ENCODE assay signal across 17 cellular contexts in the genomic region with DNA sequence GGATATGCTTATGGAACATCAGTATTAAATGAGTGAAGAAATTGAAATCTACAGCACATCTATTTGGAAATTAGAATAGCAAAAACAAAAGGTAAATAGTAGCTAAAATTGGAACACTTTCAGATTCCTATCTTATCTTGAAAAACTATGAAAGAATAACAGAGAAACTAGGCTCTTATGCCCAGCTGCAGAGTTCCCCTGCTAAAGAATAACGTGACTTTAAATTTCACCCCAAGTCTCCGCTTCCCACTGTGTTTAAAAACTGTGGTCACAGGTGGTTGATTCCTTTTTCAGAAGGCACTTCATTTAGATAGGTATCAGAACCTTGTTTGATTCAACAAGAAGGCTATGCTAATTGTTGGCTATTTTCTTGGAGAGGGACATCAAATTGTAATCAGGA. TPM values are rescaled to one million over a fixed set of nuclear protein-coding genes. Genes with fewer than 3 reads are reported as not detected.
DNase-seq lines count a peak whose midpoint lies in the region; ATAC-seq, FAIRE-seq and TF ChIP-seq lines count a peak whose summit lies in the region.
"Had no signal": no experiment of that assay in that cellular context is flagged by ENCODE, and none has a peak within 500 bp of the region (broad histone marks: within the 10 kb centered on the region; RNA-seq: fewer than 3 reads in every experiment).

No MANE protein-coding gene starts in this region.

- H3K4me1 ChIP-seq in H9 (ENCODE audit: insufficient read depth, low read length) (peaks cover 3% of the 10 kb centered on the region; the same call in 1 of the 2 replicates), endodermal cell (ENCODE audit: control insufficient read depth, insufficient read depth, low read length) (peaks cover 19% of the 10 kb centered on the region), sigmoid colon (peaks cover 0 to 8% (median 3%) of the 10 kb centered on the region in 4 donors), heart left ventricle (peaks cover 0 to 6% (median 0%) of the 10 kb centered on the region in 12 donors)
- H3K4me1 ChIP-seq: Peyer's patch had no signal

- H3K4me2 ChIP-seq in H9 (ENCODE audit: insufficient read depth, insufficient read length, low read length): no peak overlapping the region

- no peak for FAIRE-seq in GM12891 (lab: Jason Lieb, UNC)

- H3K56ac ChIP-seq in H9 (ENCODE audit: insufficient read length, low read depth, low read length): no peak overlapping the region

- H3K79me1 ChIP-seq in H9 (ENCODE audit: insufficient read depth, low read depth, low read length, poor library complexity, severe bottlenecking): no peaks in the 10 kb centered on the region

- H3K23ac ChIP-seq in H9 (ENCODE audit: insufficient read length, low read depth, low read length): no peak overlapping the region

- no peak overlapping the region for H3K4ac ChIP-seq in H9 (ENCODE audit: low read depth, low read length)

- no peak for TF ChIP-seq EP300 in sigmoid colon (IDR thresholded peaks at IDR 0.05)

- H3K23me2 ChIP-seq in H9 (ENCODE audit: insufficient read length, low read depth, low read length, poor library complexity, severe bottlenecking): no peaks in the 10 kb centered on the region

- H3K9me3 Mint-ChIP-seq in H9 (no peaks in the 10 kb centered on the region), endodermal cell (no peaks in the 10 kb centered on the region)

- H3K18ac ChIP-seq in H9 (ENCODE audit: insufficient read length, low read depth, low read length): no peak overlapping the region

- WGBS in H9 (ENCODE audit: extremely low coverage, insufficient read length, low lambda C conversion rate): no CpG with 5 or more reads among the region's 2 CpGs
- WGBS in endodermal cell (ENCODE audit: insufficient coverage in 1 of 2, insufficient read length in 1 of 2), 2 experiments: 50 to 71% methylated on average over 2 of the region's 2 CpGs
- WGBS in sigmoid colon, 2 donors: 53 to 76% methylated on average over 2 of the region's 2 CpGs
- WGBS in heart left ventricle, 4 donors: 38 to 91% (median 84%) methylated on average over 2 of the region's 2 CpGs

- DNase-seq in H9 (no peak), NCI-H69 (lab: John Stamatoyannopoulos, UW) (peak; percentile 60), endodermal cell (no peak), sigmoid colon (no peak), NCI-H82 (lab: John Stamatoyannopoulos, UW) (no peak), GM12891 (ENCODE audit: insufficient read length, low spot score) (no peak), heart left ventricle (no peak)
- DNase-seq: CD4-positive, CD25-positive, alpha-beta regulatory T cell; Karpas-422; NCI-H1694; NCI-H2081; NCI-H774; Peyer's patch; T-cell had no signal

- H4K5ac ChIP-seq in H9 (ENCODE audit: insufficient read length, low read depth, low read length): no peak overlapping the region

- H3K9me3 ChIP-seq in H9 (ENCODE audit: control insufficient read depth, low read depth, low read length) (no peaks in the 10 kb centered on the region), endodermal cell (ENCODE audit: control insufficient read depth, low read length) (no peaks in the 10 kb centered on the region), sigmoid colon (no peaks in the 10 kb centered on the region), heart left ventricle (no peaks in the 10 kb centered on the region)
- H3K9me3 ChIP-seq: Peyer's patch had no signal

- H3K27me3 Mint-ChIP-seq in H9 (ENCODE audit: low read depth): no peaks in the 10 kb centered on the region
- no peaks in the 10 kb centered on the region for H3K27me3 Mint-ChIP-seq in endodermal cell (ENCODE audit: insufficient read depth)
- H3K27me3 Mint-ChIP-seq: CD4-positive, CD25-positive, alpha-beta regulatory T cell; IgD-negative memory B cell; T-cell had no signal

- H3K4me1 Mint-ChIP-seq in H9 (peaks cover 39 to 52% of the 10 kb centered on the region in 2 experiments), endodermal cell (peaks cover 56% of the 10 kb centered on the region)
- H3K4me1 Mint-ChIP-seq: CD4-positive, CD25-positive, alpha-beta regulatory T cell; IgD-negative memory B cell; T-cell had no signal

- TF ChIP-seq POLR2A in sigmoid colon (IDR thresholded peaks at IDR 0.05) (no peak), GM12891 (IDR thresholded peaks at IDR 0.05; ENCODE audit: low read depth, low read length) (no peak), heart left ventricle (IDR thresholded peaks at IDR 0.05) (no peak)

- H2BK5ac ChIP-seq in H9 (ENCODE audit: insufficient read length, low read length): no peak overlapping the region

- intact Hi-C loops in sigmoid colon (cut with DNase I) (no loop called here), heart left ventricle (cut with DNase I) (no loop called here)

- H2BK20ac ChIP-seq in H9 (ENCODE audit: low read depth, low read length, poor library complexity, severe bottlenecking): no peak overlapping the region

- H3K4me3 Mint-ChIP-seq in H9: no peak overlapping the region
- H3K4me3 Mint-ChIP-seq in endodermal cell: no peak overlapping the region
- H3K4me3 Mint-ChIP-seq: CD4-positive, CD25-positive, alpha-beta regulatory T cell; IgD-negative memory B cell; T-cell had no signal

- TF ChIP-seq CTCF in H9 (conservative IDR thresholded peaks at IDR 0.05): no peak
- TF ChIP-seq CTCF in endodermal cell (conservative IDR thresholded peaks at IDR 0.05): no peak
- no peak for TF ChIP-seq CTCF in sigmoid colon (IDR thresholded peaks at IDR 0.05)
- TF ChIP-seq CTCF in heart left ventricle (IDR thresholded peaks at IDR 0.05): no peak

- no peak overlapping the region for H4K91ac ChIP-seq in H9 (ENCODE audit: insufficient read length, low read depth, low read length)

- ATAC-seq in HG03095 (IDR thresholded peaks at IDR 0.05; ENCODE audit: unreplicated experiment): no peak
- no peak for ATAC-seq in heart left ventricle
- ATAC-seq: T-cell had no signal

- H3K27me3 ChIP-seq in H9 (ENCODE audit: insufficient read depth, low read length) (no peaks in the 10 kb centered on the region), endodermal cell (ENCODE audit: control insufficient read depth, insufficient read depth, low read length, poor library complexity, severe bottlenecking) (no peaks in the 10 kb centered on the region), sigmoid colon (no peaks in the 10 kb centered on the region), heart left ventricle (no peaks in the 10 kb centered on the region)
- H3K27me3 ChIP-seq: Peyer's patch had no signal

- H2BK120ac ChIP-seq in H9 (ENCODE audit: low read depth, low read length, poor library complexity, severe bottlenecking): no peak overlapping the region

- H3K9ac ChIP-seq in H9 (ENCODE audit: extremely low read depth, insufficient read length, low read length) (no peak overlapping the region), endodermal cell (ENCODE audit: extremely low read depth, low read length, poor library complexity, severe bottlenecking) (no peak overlapping the region)

- H3K36me3 ChIP-seq in endodermal cell (ENCODE audit: control insufficient read depth, insufficient read depth, low read length) (no peaks in the 10 kb centered on the region), sigmoid colon (no peaks in the 10 kb centered on the region), heart left ventricle (no peaks in the 10 kb centered on the region)
- H3K36me3 ChIP-seq: Peyer's patch had no signal

- H2BK12ac ChIP-seq in H9 (ENCODE audit: insufficient read length, low read depth, low read length): no peak overlapping the region

- no peaks in the 10 kb centered on the region for H4K20me1 ChIP-seq in H9 (ENCODE audit: control insufficient read depth, insufficient read depth, insufficient read length)

- H3K27ac ChIP-seq in H9 (ENCODE audit: insufficient read length, low read depth, low read length) (no peak overlapping the region), endodermal cell (ENCODE audit: low read depth, low read length) (no peak overlapping the region), sigmoid colon (peak overlapping the region in 3 of 4 donors; percentile 9 to 68 (median 52)), heart left ventricle (no peak overlapping the region)
- H3K27ac ChIP-seq: Peyer's patch had no signal

- peak overlapping the region in 2 of 3 experiments; percentile 1 to 20; a peak in 2 of 7 replicates for H3K27ac Mint-ChIP-seq in H9
- H3K27ac Mint-ChIP-seq in endodermal cell: peak overlapping the region; percentile 30
- H3K27ac Mint-ChIP-seq: CD4-positive, CD25-positive, alpha-beta regulatory T cell; IgD-negative memory B cell; T-cell had no signal

- no peak overlapping the region for H3K4me3 ChIP-seq in endodermal cell (ENCODE audit: low read length)
- H3K4me3 ChIP-seq in sigmoid colon: no peak overlapping the region
- no peak overlapping the region for H3K4me3 ChIP-seq in heart left ventricle
- H3K4me3 ChIP-seq: Peyer's patch had no signal

- H3K14ac ChIP-seq in H9 (ENCODE audit: insufficient read depth, low read length): no peak overlapping the region

- H3K36me3 Mint-ChIP-seq in H9 (ENCODE audit: insufficient read depth in 1 of 3, low read depth in 3 of 3): no peaks in the 10 kb centered on the region
- peaks cover 12% of the 10 kb centered on the region for H3K36me3 Mint-ChIP-seq in endodermal cell (ENCODE audit: low read depth)
- H3K36me3 Mint-ChIP-seq: CD4-positive, CD25-positive, alpha-beta regulatory T cell; IgD-negative memory B cell; T-cell had no signal

- H2AK5ac ChIP-seq in H9 (ENCODE audit: insufficient read length, low read length): no peak overlapping the region

- no peak overlapping the region for H4K8ac ChIP-seq in H9 (replicated peaks; ENCODE audit: insufficient read length, low read depth, low read length)

- H3T11ph ChIP-seq in H9 (ENCODE audit: low read length): no peak overlapping the region

- H2BK15ac ChIP-seq in H9 (ENCODE audit: low read depth, low read length): no peak overlapping the region

- no peak overlapping the region for H2AFZ ChIP-seq in H9 (ENCODE audit: low read length)

- no peaks in the 10 kb centered on the region for H3K79me2 ChIP-seq in H9 (ENCODE audit: insufficient read depth, low read length)

TF ChIP-seq in GM12891, 5 proteins besides CTCF, POLR2A, EP300 and RAD21:
- no peak for TF ChIP-seq SPI1 (IDR thresholded peaks at IDR 0.05; ENCODE audit: low read depth, low read length)
- no peak for TF ChIP-seq POLR2AphosphoS5 (IDR thresholded peaks at IDR 0.05; ENCODE audit: low read depth, low read length)
- no peak for TF ChIP-seq PAX5 (IDR thresholded peaks at IDR 0.05; ENCODE audit: insufficient read depth, low read length, severe bottlenecking)
- TF ChIP-seq TAF1 (IDR thresholded peaks at IDR 0.05; ENCODE audit: low read depth, low read length): no peak
- TF ChIP-seq POU2F2 (IDR thresholded peaks at IDR 0.05; ENCODE audit: low read depth, low read length): no peak

RNA-seq across cellular contexts. Expression of a gene that starts 30.1 kb away (rescaled TPM):
- total RNA-seq in H9 (2021) (7.9 and 9.2 TPM in 2 replicates), endodermal cell (100 to 1,000 TPM; 110 to 133 TPM), sigmoid colon (10 to 100 TPM in 1 of 4 donors, 1 to 10 TPM in 3; 4.3 to 13.2 (median 9.0) TPM), heart left ventricle (1 to 10 TPM in 8 of 9 donors, under 1 TPM in 1; 0.42 to 7.5 (median 1.8) TPM)
- polyA plus RNA-seq in endodermal cell (2013, experiment 1 of 2): 41.9 TPM
- 49.8 TPM for polyA plus RNA-seq in endodermal cell (2013, experiment 2 of 2)
- polyA plus RNA-seq in sigmoid colon (1 to 10 TPM in 2 of 3 donors, under 1 TPM in 1; 0.23 to 2.4 (median 1.0) TPM), heart left ventricle (1 to 10 TPM in 1 of 2 donors, under 1 TPM in 1; 0.61 to 1.1 TPM)
- not detected for polyA plus RNA-seq in GM12891 (2012; ENCODE audit: low read depth, missing spikeins)
- total RNA-seq: CD4-positive, CD25-positive, alpha-beta regulatory T cell; OCI-LY7 had no signal
- polyA plus RNA-seq: CD4-positive, CD25-positive, alpha-beta regulatory T cell; IgD-negative memory B cell had no signal

Comparison
In these comparisons a context has a peak if more than half of its experiments do, and no peak if none do; other contexts are left out.
1. H3K27ac ChIP-seq: peak in sigmoid colon (3 of 4); none in H9 (single experiment), endodermal cell (single experiment) and heart left ventricle (0 of 12).
2. RNA of a gene that starts 30.1 kb away (total RNA-seq): 110 to 133 TPM in endodermal cell; 7.9 to 9.2 TPM in H9, 4.3 to 13.2 TPM in sigmoid colon and 0.42 to 7.5 TPM in heart left ventricle; every median in the first group is over 4 times any median in the second.